21 cellular contexts compared by ENCODE assay signal in genomic region chr4:47877204-47877603, GRCh38. TPM values are rescaled to one million over a fixed set of nuclear protein-coding genes. Genes with fewer than 3 reads are reported as not detected.
A peak's percentile ranks its signal among the peaks of the same experiment; 100 is the strongest.
DNase-seq lines count a peak whose midpoint lies in the region; ATAC-seq and TF ChIP-seq lines count a peak whose summit lies in the region.
"Had no signal": no experiment of that assay in that cellular context is flagged by ENCODE, and none has a peak within 500 bp of the region (broad histone marks: within the 10 kb centered on the region; RNA-seq: fewer than 3 reads in every experiment).

No MANE protein-coding gene starts in this region.

- intact Hi-C loops in MCF 10A (cut with micrococcal nuclease): no loop called here
- intact Hi-C loops in mammary epithelial cell (cut with micrococcal nuclease): loop anchor here (5.0 kb wide), 1 partner anchor 35 kb away; the partner anchor contains the start of gene NFXL1

- no peaks in the 10 kb centered on the region for H3K9me3 Mint-ChIP-seq in MCF 10A (ENCODE audit: unreplicated experiment)
- H3K9me3 Mint-ChIP-seq: CD4-positive, alpha-beta memory T cell; GM23338; HFFc6 had no signal

- no peak overlapping the region for H3K4me2 ChIP-seq in mammary epithelial cell (ENCODE audit: insufficient read depth, low read depth, low read length)
- H3K4me2 ChIP-seq: A549, GM23338 had no signal

- no peaks in the 10 kb centered on the region for H3K79me2 ChIP-seq in mammary epithelial cell (ENCODE audit: insufficient read depth, low read length)

- peak overlapping the region; percentile 46 for H3K27ac Mint-ChIP-seq in MCF 10A (ENCODE audit: low read depth, unreplicated experiment)
- H3K27ac Mint-ChIP-seq: GM23338 had no signal

- CTCF ChIA-PET in MCF 10A (lab: Yijun Ruan, JAX): interaction anchor here (0.7 to 0.8 kb wide), 2 partner anchors 171 to 209 kb away, joined by 3 read pairs; no protein-coding TSS in a partner anchor
- CTCF ChIA-PET in mammary epithelial cell (lab: Charles Lee; ENCODE audit: low non-redundant PET): no interaction called here

- no peak for ATAC-seq in omental fat pad (ENCODE audit: low FRiP score)
- ATAC-seq: A549, GM23338 had no signal

- POLR2A ChIA-PET in MCF 10A (lab: Yijun Ruan, JAX): interaction anchor here (0.6 kb wide), 1 partner anchor 14 kb away, joined by 3 read pairs; no protein-coding TSS in a partner anchor

- peaks cover 82% of the 10 kb centered on the region for H3K36me3 Mint-ChIP-seq in MCF 10A (ENCODE audit: insufficient read depth, unreplicated experiment)

- DNase-seq in MCF 10A (ENCODE audit: unreplicated experiment) (no peak), mammary epithelial cell (no peak), amniotic epithelial cell (ENCODE audit: low read depth) (peak; percentile 53), inferior parietal cortex (ENCODE audit: extremely low spot score) (peak; percentile 15), superior temporal gyrus (ENCODE audit: extremely low spot score) (peak; percentile 24), omental fat pad (ENCODE audit: low spot score) (no peak)
- DNase-seq in stimulated activated CD4-positive, alpha-beta T cell treated with anti-CD3 and anti-CD28 coated beads, Interleukin-15, amount 100 ng/mL, for 24 hours: no peak
- DNase-seq: 8988T; C1 segment of cervical spinal cord; Calu3; CD4-positive, alpha-beta memory T cell; COR-L47; DMS53; DMS79 treated with DMSO at 0.1 percent for 48 hours; GF-D8; HFFc6 had no signal

- no peaks in the 10 kb centered on the region for H3K27me3 ChIP-seq in mammary epithelial cell (ENCODE audit: insufficient read depth, low read length)

- no peaks in the 10 kb centered on the region for H3K4me1 ChIP-seq in mammary epithelial cell (ENCODE audit: insufficient read depth, low read length)
- H3K4me1 ChIP-seq: A549, HAP-1 had no signal

- dilution Hi-C loops in mammary epithelial cell (cut with HindIII; ENCODE audit: low sequenced_read_pairs): no loop called here

- no peak overlapping the region for H3K4me3 Mint-ChIP-seq in MCF 10A (ENCODE audit: unreplicated experiment)
- H3K4me3 Mint-ChIP-seq: CD4-positive, alpha-beta memory T cell; GM23338; HFFc6 had no signal

- in situ Hi-C loops in mammary epithelial cell (cut with MboI; ENCODE audit: low sequenced_read_pairs in 2 of 2): no loop called here

- no peaks in the 10 kb centered on the region for H4K20me1 ChIP-seq in mammary epithelial cell (ENCODE audit: insufficient read depth, low read length)

- no peak overlapping the region for H3K9ac ChIP-seq in mammary epithelial cell (ENCODE audit: insufficient read depth, low read length)

- TF ChIP-seq CTCF in MCF 10A (IDR thresholded peaks at IDR 0.05; ENCODE audit: unreplicated experiment) (no peak), mammary epithelial cell (conservative IDR thresholded peaks at IDR 0.05 in 1 of 2, IDR thresholded peaks at IDR 0.05 in 1 of 2; ENCODE audit: extremely low read depth in 1 of 2, insufficient read depth in 1 of 2, low read depth in 1 of 2, low read length in 2 of 2) (no peak), omental fat pad (IDR thresholded peaks at IDR 0.05) (no peak)

- H3K4me3 ChIP-seq in mammary epithelial cell (replicated peaks in 1 of 3; ENCODE audit: insufficient read depth in 1 of 3, low read depth in 2 of 3, low read length in 3 of 3): no peak overlapping the region
- H3K4me3 ChIP-seq: A549, GM23338, HAP-1 had no signal

- BruUV-seq in MCF 10A (replicated peaks; lab: Mats Ljungman, UMichigan): no TSS peak
- BruUV-seq in mammary epithelial cell (replicated peaks; lab: Mats Ljungman, UMichigan): no TSS peak

- no peak overlapping the region for H2AFZ ChIP-seq in mammary epithelial cell (ENCODE audit: low read depth, low read length)
- H2AFZ ChIP-seq: GM23338 had no signal

- no peaks in the 10 kb centered on the region for H3K27me3 Mint-ChIP-seq in MCF 10A (ENCODE audit: insufficient read depth, unreplicated experiment)
- H3K27me3 Mint-ChIP-seq: CD4-positive, alpha-beta memory T cell had no signal

- no peaks in the 10 kb centered on the region for H3K4me1 Mint-ChIP-seq in MCF 10A (ENCODE audit: insufficient read depth, unreplicated experiment)
- H3K4me1 Mint-ChIP-seq: GM23338 had no signal

- H3K27ac ChIP-seq in mammary epithelial cell (ENCODE audit: insufficient read depth, low read depth, low read length): no peak overlapping the region
- H3K27ac ChIP-seq: A549 had no signal

- no peaks in the 10 kb centered on the region for H3K9me3 ChIP-seq in mammary epithelial cell (replicated peaks; ENCODE audit: insufficient read depth, low read length)
- H3K9me3 ChIP-seq: A549, HAP-1 had no signal

- 97% methylated on average over 2 of the region's 2 CpGs for WGBS in mammary epithelial cell (ENCODE audit: low coverage, missing lambda C conversion rate)

- peaks cover 53% of the 10 kb centered on the region for H3K36me3 ChIP-seq in mammary epithelial cell (ENCODE audit: insufficient read depth, low read length)

RNA-seq across cellular contexts. Expression of gene NFXL1, which starts 37.2 kb away (rescaled TPM):
- 52.4 and 53.0 TPM in 2 replicates for total RNA-seq in MCF 10A (2022)
- 10 to 100 TPM; 15.8 to 20.9 TPM for total RNA-seq in mammary epithelial cell
- 12.1 TPM for polyA plus RNA-seq in mammary epithelial cell
- polyA minus RNA-seq in mammary epithelial cell: 52.7 TPM
- 10 to 100 TPM in 2 of 4 donors, 1 to 10 TPM in 2; 6.3 to 14.0 (median 8.6) TPM for total RNA-seq in omental fat pad

RNA-seq across cellular contexts. Expression of gene CORIN, which starts 39.3 kb away (rescaled TPM):
- total RNA-seq in MCF 10A (2022): 0.44 and 1.0 TPM in 2 replicates
- under 1 TPM; 0.19 to 0.33 TPM for total RNA-seq in mammary epithelial cell
- polyA plus RNA-seq in mammary epithelial cell: 0.05 TPM
- not detected for polyA minus RNA-seq in mammary epithelial cell
- total RNA-seq in omental fat pad: under 1 TPM in 2 of 4 donors, not detected in 2; 0.28 to 0.48 TPM
- total RNA-seq: Daoy, G401, GM23338 had no signal
- polyA plus RNA-seq: GM23338 had no signal

Comparison
In these comparisons a context has a peak if more than half of its experiments do, and no peak if none do; other contexts are left out.
1. DNase-seq: peak in amniotic epithelial cell (single experiment), inferior parietal cortex (single experiment) and superior temporal gyrus (single experiment); none in MCF 10A (single experiment), mammary epithelial cell (single experiment), omental fat pad (single experiment) and stimulated activated CD4-positive, alpha-beta T cell treated with anti-CD3 and anti-CD28 coated beads, Interleukin-15, amount 100 ng/mL, for 24 hours (single experiment).